1 cellular context compared by ENCODE assay signal in the genomic region with DNA sequence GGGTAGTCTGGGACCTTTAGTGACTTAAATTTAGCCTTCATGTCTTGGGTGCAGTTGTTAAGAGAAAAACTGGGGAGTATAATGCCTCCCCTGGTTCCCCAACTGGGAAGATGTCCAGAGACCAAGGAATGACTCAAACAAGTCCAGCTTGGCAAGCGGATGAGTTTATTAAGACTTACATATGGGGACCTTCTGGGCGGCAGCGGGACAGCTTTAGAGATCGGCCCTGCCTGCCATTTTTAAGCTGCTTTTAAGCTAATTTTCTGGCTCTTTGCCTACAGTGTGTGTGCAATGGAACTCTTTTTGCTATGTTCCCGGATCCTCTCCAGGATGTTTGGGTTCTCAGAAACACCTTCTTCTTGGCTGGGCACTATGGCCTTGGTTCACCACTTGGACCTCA.
TF ChIP-seq lines count a peak whose summit lies in the region.

No MANE protein-coding gene starts in this region.

TF ChIP-seq in GM23338, 12 proteins besides CTCF, POLR2A, EP300 and RAD21:
- TF ChIP-seq, protein P1, sequence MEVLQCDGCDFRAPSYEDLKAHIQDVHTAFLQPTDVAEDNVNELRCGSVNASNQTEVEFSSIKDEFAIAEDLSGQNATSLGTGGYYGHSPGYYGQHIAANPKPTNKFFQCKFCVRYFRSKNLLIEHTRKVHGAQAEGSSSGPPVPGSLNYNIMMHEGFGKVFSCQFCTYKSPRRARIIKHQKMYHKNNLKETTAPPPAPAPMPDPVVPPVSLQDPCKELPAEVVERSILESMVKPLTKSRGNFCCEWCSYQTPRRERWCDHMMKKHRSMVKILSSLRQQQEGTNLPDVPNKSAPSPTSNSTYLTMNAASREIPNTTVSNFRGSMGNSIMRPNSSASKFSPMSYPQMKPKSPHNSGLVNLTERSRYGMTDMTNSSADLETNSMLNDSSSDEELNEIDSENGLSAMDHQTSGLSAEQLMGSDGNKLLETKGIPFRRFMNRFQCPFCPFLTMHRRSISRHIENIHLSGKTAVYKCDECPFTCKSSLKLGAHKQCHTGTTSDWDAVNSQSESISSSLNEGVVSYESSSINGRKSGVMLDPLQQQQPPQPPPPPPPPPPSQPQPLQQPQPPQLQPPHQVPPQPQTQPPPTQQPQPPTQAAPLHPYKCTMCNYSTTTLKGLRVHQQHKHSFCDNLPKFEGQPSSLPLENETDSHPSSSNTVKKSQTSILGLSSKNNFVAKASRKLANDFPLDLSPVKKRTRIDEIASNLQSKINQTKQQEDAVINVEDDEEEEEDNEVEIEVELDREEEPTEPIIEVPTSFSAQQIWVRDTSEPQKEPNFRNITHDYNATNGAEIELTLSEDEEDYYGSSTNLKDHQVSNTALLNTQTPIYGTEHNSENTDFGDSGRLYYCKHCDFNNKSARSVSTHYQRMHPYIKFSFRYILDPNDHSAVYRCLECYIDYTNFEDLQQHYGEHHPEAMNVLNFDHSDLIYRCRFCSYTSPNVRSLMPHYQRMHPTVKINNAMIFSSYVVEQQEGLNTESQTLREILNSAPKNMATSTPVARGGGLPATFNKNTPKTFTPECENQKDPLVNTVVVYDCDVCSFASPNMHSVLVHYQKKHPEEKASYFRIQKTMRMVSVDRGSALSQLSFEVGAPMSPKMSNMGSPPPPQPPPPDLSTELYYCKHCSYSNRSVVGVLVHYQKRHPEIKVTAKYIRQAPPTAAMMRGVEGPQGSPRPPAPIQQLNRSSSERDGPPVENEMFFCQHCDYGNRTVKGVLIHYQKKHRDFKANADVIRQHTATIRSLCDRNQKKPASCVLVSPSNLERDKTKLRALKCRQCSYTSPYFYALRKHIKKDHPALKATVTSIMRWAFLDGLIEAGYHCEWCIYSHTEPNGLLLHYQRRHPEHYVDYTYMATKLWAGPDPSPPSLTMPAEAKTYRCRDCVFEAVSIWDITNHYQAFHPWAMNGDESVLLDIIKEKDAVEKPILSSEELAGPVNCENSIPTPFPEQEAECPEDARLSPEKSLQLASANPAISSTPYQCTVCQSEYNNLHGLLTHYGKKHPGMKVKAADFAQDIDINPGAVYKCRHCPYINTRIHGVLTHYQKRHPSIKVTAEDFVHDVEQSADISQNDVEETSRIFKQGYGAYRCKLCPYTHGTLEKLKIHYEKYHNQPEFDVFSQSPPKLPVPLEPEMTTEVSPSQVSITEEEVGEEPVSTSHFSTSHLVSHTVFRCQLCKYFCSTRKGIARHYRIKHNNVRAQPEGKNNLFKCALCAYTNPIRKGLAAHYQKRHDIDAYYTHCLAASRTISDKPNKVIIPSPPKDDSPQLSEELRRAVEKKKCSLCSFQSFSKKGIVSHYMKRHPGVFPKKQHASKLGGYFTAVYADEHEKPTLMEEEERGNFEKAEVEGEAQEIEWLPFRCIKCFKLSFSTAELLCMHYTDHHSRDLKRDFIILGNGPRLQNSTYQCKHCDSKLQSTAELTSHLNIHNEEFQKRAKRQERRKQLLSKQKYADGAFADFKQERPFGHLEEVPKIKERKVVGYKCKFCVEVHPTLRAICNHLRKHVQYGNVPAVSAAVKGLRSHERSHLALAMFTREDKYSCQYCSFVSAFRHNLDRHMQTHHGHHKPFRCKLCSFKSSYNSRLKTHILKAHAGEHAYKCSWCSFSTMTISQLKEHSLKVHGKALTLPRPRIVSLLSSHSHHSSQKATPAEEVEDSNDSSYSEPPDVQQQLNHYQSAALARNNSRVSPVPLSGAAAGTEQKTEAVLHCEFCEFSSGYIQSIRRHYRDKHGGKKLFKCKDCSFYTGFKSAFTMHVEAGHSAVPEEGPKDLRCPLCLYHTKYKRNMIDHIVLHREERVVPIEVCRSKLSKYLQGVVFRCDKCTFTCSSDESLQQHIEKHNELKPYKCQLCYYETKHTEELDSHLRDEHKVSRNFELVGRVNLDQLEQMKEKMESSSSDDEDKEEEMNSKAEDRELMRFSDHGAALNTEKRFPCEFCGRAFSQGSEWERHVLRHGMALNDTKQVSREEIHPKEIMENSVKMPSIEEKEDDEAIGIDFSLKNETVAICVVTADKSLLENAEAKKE (CRISPR knock-in tag; IDR thresholded peaks at IDR 0.05) = no peak
- TF ChIP-seq EZH2 (IDR thresholded peaks at IDR 0.05; ENCODE audit: low read depth, unreplicated experiment) (no peak), EZH2phosphoT487 (IDR thresholded peaks at IDR 0.05; ENCODE audit: unreplicated experiment) (no peak), NANOG (IDR thresholded peaks at IDR 0.05; ENCODE audit: borderline replicate concordance) (no peak), ZNF114 (CRISPR knock-in tag; IDR thresholded peaks at IDR 0.05) (no peak), JUNB (IDR thresholded peaks at IDR 0.05; ENCODE audit: unreplicated experiment) (no peak), ZNF331 (CRISPR knock-in tag; IDR thresholded peaks at IDR 0.05; ENCODE audit: low read depth) (no peak), STAT1 (IDR thresholded peaks at IDR 0.05; ENCODE audit: unreplicated experiment) (no peak), POLR2AphosphoS5 (IDR thresholded peaks at IDR 0.05; ENCODE audit: low read depth) (no peak), CREB1 (CRISPR knock-in tag; IDR thresholded peaks at IDR 0.05; ENCODE audit: low read depth) (no peak)
- TF ChIP-seq, protein P2, sequence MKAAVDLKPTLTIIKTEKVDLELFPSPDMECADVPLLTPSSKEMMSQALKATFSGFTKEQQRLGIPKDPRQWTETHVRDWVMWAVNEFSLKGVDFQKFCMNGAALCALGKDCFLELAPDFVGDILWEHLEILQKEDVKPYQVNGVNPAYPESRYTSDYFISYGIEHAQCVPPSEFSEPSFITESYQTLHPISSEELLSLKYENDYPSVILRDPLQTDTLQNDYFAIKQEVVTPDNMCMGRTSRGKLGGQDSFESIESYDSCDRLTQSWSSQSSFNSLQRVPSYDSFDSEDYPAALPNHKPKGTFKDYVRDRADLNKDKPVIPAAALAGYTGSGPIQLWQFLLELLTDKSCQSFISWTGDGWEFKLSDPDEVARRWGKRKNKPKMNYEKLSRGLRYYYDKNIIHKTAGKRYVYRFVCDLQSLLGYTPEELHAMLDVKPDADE (IDR thresholded peaks at IDR 0.05) = no peak
- TF ChIP-seq, protein P3, sequence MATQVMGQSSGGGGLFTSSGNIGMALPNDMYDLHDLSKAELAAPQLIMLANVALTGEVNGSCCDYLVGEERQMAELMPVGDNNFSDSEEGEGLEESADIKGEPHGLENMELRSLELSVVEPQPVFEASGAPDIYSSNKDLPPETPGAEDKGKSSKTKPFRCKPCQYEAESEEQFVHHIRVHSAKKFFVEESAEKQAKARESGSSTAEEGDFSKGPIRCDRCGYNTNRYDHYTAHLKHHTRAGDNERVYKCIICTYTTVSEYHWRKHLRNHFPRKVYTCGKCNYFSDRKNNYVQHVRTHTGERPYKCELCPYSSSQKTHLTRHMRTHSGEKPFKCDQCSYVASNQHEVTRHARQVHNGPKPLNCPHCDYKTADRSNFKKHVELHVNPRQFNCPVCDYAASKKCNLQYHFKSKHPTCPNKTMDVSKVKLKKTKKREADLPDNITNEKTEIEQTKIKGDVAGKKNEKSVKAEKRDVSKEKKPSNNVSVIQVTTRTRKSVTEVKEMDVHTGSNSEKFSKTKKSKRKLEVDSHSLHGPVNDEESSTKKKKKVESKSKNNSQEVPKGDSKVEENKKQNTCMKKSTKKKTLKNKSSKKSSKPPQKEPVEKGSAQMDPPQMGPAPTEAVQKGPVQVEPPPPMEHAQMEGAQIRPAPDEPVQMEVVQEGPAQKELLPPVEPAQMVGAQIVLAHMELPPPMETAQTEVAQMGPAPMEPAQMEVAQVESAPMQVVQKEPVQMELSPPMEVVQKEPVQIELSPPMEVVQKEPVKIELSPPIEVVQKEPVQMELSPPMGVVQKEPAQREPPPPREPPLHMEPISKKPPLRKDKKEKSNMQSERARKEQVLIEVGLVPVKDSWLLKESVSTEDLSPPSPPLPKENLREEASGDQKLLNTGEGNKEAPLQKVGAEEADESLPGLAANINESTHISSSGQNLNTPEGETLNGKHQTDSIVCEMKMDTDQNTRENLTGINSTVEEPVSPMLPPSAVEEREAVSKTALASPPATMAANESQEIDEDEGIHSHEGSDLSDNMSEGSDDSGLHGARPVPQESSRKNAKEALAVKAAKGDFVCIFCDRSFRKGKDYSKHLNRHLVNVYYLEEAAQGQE (IDR thresholded peaks at IDR 0.05; ENCODE audit: unreplicated experiment) = no peak
